ENCODE assay signal across 21 cellular contexts in genomic region chr6:8670792-8671191, GRCh38.
"Had no signal": no experiment of that assay in that cellular context is flagged by ENCODE, and none has a peak within 500 bp of the region (broad histone marks: within the 10 kb centered on the region; RNA-seq: fewer than 3 reads in every experiment).

No MANE protein-coding gene starts in this region.

- H3K4me1 ChIP-seq: SJSA1 had no signal

- H3K4me3 ChIP-seq: SJSA1, SK-N-MC had no signal

- DNase-seq: IMR-90, Karpas-422, KG1, MM.1S, NCI-H1092 treated with DMSO at 0.1 percent for 48 hours, NCI-H1436, NCI-H1694 treated with DMSO at 0.1 percent for 48 hours, NCI-H2029, NCI-H2081 treated with DMSO at 0.1 percent for 48 hours, NCI-H2171 treated with DMSO at 0.1 percent for 48 hours, NCI-H345, NCI-H446 treated with DMSO at 0.1 percent for 48 hours, NCI-H510A treated with DMSO at 0.1 percent for 48 hours, NCI-H526, NCI-H774, Right ventricle myocardium superior, RPMI8226, SIG-M5 had no signal

- FAIRE-seq: RCC 7860 had no signal

- H3K36me3 ChIP-seq: SJSA1 had no signal

- H3K27me3 ChIP-seq: SJSA1 had no signal

- H3K9me3 ChIP-seq: SJSA1 had no signal

- H3K27ac ChIP-seq: SJSA1, SK-N-MC had no signal
